8 cellular contexts compared by ENCODE assay signal in the genomic region with DNA sequence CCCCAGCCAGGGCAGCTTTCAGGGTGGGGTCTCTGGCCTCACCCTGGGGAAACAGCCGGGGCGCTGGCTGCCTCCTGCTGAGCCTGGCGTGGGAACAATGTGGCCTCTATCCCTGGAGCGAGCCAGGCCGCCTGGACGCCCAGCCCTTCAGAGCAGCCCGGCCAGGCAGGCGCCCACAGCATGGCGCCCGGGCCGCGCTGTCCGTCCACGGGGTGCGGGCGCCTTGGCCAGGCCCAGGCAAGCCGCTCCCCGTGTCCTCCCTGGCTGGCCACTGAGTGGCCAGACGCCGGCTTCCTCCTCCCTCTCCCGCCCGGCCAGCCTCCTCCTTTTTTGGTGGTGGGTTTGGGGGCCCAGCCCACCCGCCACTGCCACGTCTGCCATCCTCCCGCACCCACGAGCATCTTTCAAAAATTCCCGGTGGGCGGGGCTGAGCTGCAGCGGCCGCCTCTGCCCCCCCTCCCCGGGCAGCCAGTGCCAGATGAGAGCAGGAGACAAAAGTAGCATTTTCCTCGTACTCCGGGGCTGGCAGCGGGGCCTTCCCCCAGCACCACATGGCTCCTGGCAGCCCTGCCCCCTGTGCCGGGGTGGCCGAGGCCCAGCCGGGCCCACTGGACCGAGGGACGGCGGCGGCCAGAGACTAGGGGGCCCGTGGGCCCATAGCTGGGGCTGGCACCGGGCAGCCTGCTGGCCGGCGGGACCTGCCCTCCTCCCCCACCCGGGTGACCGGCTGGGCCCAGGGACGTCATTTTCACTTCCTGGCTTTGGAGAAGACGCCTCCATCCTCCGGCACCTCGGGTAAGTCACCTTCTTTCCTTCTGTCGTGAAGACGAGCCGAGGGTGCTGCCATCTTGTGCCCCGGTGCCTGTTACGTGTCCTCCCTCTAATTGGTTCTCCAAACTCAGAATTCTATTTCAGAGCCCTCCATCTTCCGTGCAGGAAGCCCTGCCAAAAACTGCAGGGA.
DNase-seq lines count a peak whose midpoint lies in the region; ATAC-seq and TF ChIP-seq lines count a peak whose summit lies in the region.

No MANE protein-coding gene starts in this region.

- peaks cover 3 to 24% of the 10 kb centered on the region in 2 experiments; a peak in 2 of 4 replicates for H3K36me3 ChIP-seq in HCT116 (ENCODE audit: control insufficient read depth in 1 of 2, insufficient read depth in 2 of 2, low read length in 2 of 2)
- H3K36me3 ChIP-seq in stomach = peaks cover 0 to 5% (median 5%) of the 10 kb centered on the region in 4 donors

- H3K27ac ChIP-seq in HCT116 (ENCODE audit: low read depth, low read length) (peak overlapping the region; percentile 100), stomach (peak overlapping the region; percentile 96 to 100 (median 99))

- no TSS peak for BruUV-seq in HCT116 (replicated peaks; lab: Mats Ljungman, UMichigan)

- no peaks in the 10 kb centered on the region for H3K9me2 ChIP-seq in HCT116 (ENCODE audit: insufficient read depth)

- H3K9me3 ChIP-seq in HCT116 (ENCODE audit: control insufficient read depth in 1 of 2, insufficient read depth in 1 of 2, low read depth in 1 of 2, low read length in 2 of 2) (no peaks in the 10 kb centered on the region), stomach (no peaks in the 10 kb centered on the region)

- intact Hi-C loops in HCT116 (cut with micrococcal nuclease) (no loop called here), Right ventricle myocardium superior (cut with DNase I) (loop anchor here (5.0 to 10.0 kb wide), 2 partner anchors 32 to 75 kb away; no protein-coding TSS in a partner anchor), stomach (cut with DNase I; ENCODE audit: low total_unique reads) (loop anchor here (10.0 kb wide), 1 partner anchor 65 kb away; no protein-coding TSS in a partner anchor)

- CTCF ChIA-PET in HCT116 (lab: Charles Lee) = interaction anchor here (2.0 kb wide), 1 partner anchor 74 kb away, joined by 11 read pairs; no protein-coding TSS in a partner anchor

- H2AFZ ChIP-seq in HCT116 (ENCODE audit: low read depth, low read length, poor library complexity, severe bottlenecking) = no peak overlapping the region

- H3K4me3 ChIP-seq in HCT116 (replicated peaks in 1 of 2; ENCODE audit: low read depth in 1 of 2, low read length in 2 of 2) (peak overlapping the region; percentile 60 to 64), stomach (peak overlapping the region; percentile 59 to 91 (median 80))

- TF ChIP-seq POLR2A in HCT116 (IDR thresholded peaks at IDR 0.05; ENCODE audit: borderline replicate concordance, extremely low read depth, insufficient read depth, insufficient read length) (no peak), stomach (IDR thresholded peaks at IDR 0.05) (no peak)

- POLR2A ChIA-PET in HCT116 (lab: Charles Lee) = interaction anchor here (1.0 to 1.8 kb wide), 2 partner anchors 11 to 45 kb away, joined by 3 to 9 read pairs; no protein-coding TSS in a partner anchor

- no peak for TF ChIP-seq CTCF in HCT116 (IDR thresholded peaks at IDR 0.05 in 2 of 3, conservative IDR thresholded peaks at IDR 0.05 in 1 of 3; ENCODE audit: borderline replicate concordance in 1 of 3, insufficient read depth in 1 of 3, low read depth in 2 of 3, low read length in 2 of 3)
- no peak for TF ChIP-seq CTCF in stomach (IDR thresholded peaks at IDR 0.05)

- RAD21 ChIA-PET in HCT116 (lab: Charles Lee; ENCODE audit: low non-redundant PET in 1 of 2, low total read pairs in 2 of 2, uncharacterized antibody in 2 of 2, unreplicated experiment in 2 of 2) = interaction anchor here in 1 of 2 experiments (0.7 kb wide), 1 partner anchor 74 kb away, joined by 3 read pairs; no protein-coding TSS in a partner anchor

- H3K9ac ChIP-seq in HCT116 (ENCODE audit: low read length) = peak overlapping the region; percentile 99

- TF ChIP-seq RAD21 in HCT116 (IDR thresholded peaks at IDR 0.05; ENCODE audit: low read depth) = no peak

- WGBS in stomach, 5 donors = 14 to 31% (median 20%) methylated on average over 40 to 57 of the region's 57 CpGs

- H3K4me2 ChIP-seq in HCT116 (ENCODE audit: low read length) = peak overlapping the region; percentile 99

- H3K27me3 ChIP-seq in HCT116 (ENCODE audit: insufficient read depth, low read length) = no peaks in the 10 kb centered on the region
- H3K27me3 ChIP-seq in stomach = no peaks in the 10 kb centered on the region

- H3K79me2 ChIP-seq in HCT116 (ENCODE audit: insufficient read depth, low read length) = peaks cover 100% of the 10 kb centered on the region

- H3K4me1 ChIP-seq in HCT116 (ENCODE audit: control insufficient read depth in 1 of 2, insufficient read depth in 2 of 2, low read length in 2 of 2) (peaks cover 67 to 89% of the 10 kb centered on the region in 2 experiments), stomach (peaks cover 70 to 99% (median 85%) of the 10 kb centered on the region in 4 donors)

- no peak for TF ChIP-seq EP300 in stomach (IDR thresholded peaks at IDR 0.05)

- DNase-seq in HCT116 (ENCODE audit: low read depth, low spot score) (no peak), SW480 (ENCODE audit: low spot score) (peak; percentile 83), Right ventricle myocardium superior (peak; percentile 84), stomach (peak; percentile 67), HUDEP-2 (lab: John Stamatoyannopoulos, UW; ENCODE audit: unreplicated experiment in 76 of 76) (no peak)
- no peak for DNase-seq in effector CD4-positive, alpha-beta T cell
- no peak for DNase-seq in effector CD8-positive, alpha-beta T cell (lab: John Stamatoyannopoulos, UW)

- ATAC-seq in HCT116 (peak; percentile 31), Right ventricle myocardium superior (ENCODE audit: poor library complexity) (peak; percentile 38), HG02588 (IDR thresholded peaks at IDR 0.05; ENCODE audit: unreplicated experiment) (no peak)

- H4K20me1 ChIP-seq in HCT116 (ENCODE audit: insufficient read depth) = no peaks in the 10 kb centered on the region

TF ChIP-seq in HCT116, 20 proteins besides CTCF, POLR2A, EP300 and RAD21:
- TF ChIP-seq POLR2AphosphoS5 (IDR thresholded peaks at IDR 0.05; ENCODE audit: low read depth, low read length) (peak; percentile 9; the same call in 1 of the 2 replicates), EGR1 (IDR thresholded peaks at IDR 0.05; ENCODE audit: low read depth) (0 out of 2 replicates have a peak, but pooled peaks have one; percentile 14), ZFX (IDR thresholded peaks at IDR 0.05) (peak; percentile 21; the same call in 1 of the 2 replicates), YY1 (IDR thresholded peaks at IDR 0.05; ENCODE audit: extremely low read depth, insufficient replicate concordance, low read depth, low read length) (peak; percentile 78), EZH2phosphoT487 (IDR thresholded peaks at IDR 0.05; ENCODE audit: borderline replicate concordance) (no peak)
- TF ChIP-seq, protein P1, sequence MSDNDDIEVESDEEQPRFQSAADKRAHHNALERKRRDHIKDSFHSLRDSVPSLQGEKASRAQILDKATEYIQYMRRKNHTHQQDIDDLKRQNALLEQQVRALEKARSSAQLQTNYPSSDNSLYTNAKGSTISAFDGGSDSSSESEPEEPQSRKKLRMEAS (IDR thresholded peaks at IDR 0.05) = 0 out of 2 replicates have a peak, but pooled peaks have one; percentile 9

Comparison
In these comparisons a context has a peak if more than half of its experiments do, and no peak if none do; other contexts are left out.
1. DNase-seq: peak in SW480 (single experiment), Right ventricle myocardium superior (single experiment) and stomach (single experiment); none in HCT116 (single experiment), effector CD4-positive, alpha-beta T cell (single experiment), effector CD8-positive, alpha-beta T cell (single experiment) and HUDEP-2 (0 of 76).